ENCODE assay signal across 11 cellular contexts in the genomic region with DNA sequence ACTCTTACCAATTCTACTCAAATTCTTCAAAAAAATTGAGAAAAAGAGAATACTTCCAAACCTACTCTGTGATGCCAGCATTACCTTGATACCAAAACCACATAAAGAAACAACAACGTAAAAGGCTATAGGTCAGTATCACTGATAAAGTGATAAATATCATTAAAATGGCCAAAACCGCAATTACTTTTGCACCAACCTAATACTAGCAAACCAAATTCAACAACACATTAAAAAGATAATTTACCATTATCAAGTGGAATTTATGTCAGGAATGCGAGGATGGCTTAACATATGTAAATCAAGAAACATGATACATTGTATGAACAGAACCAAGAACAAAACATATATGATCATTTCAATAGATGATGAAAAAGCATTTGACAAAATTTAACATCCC. TPM values are rescaled to one million over a fixed set of nuclear protein-coding genes. Genes with fewer than 3 reads are reported as not detected.
"Had no signal": no experiment of that assay in that cellular context is flagged by ENCODE, and none has a peak within 500 bp of the region (broad histone marks: within the 10 kb centered on the region; RNA-seq: fewer than 3 reads in every experiment).

No MANE protein-coding gene starts in this region.

- DNase-seq: GM23248, GOT3, H7, H9, HCEC 1CT, HFFc6 had no signal

- FAIRE-seq: H1, H54 had no signal

- H3K9me3 ChIP-seq: HAP-1 had no signal

- H3K27ac ChIP-seq: GM23248 had no signal

- H3K36me3 ChIP-seq: HAP-1 had no signal

- H2AFZ ChIP-seq: GM23248, GM23338 had no signal

- H3K9ac ChIP-seq: GM23248 had no signal

- H3K4me3 ChIP-seq: GM23248, GM23338, HAP-1 had no signal

- ATAC-seq: GM23338, HCT116 had no signal

- H3K4me2 ChIP-seq: GM23338 had no signal

- H3K4me1 ChIP-seq: HAP-1 had no signal

RNA-seq across cellular contexts. Expression of a gene that starts 7.0 kb away (rescaled TPM):
- total RNA-seq: GM23248, HFFc6 had no signal
